In the genomic region with DNA sequence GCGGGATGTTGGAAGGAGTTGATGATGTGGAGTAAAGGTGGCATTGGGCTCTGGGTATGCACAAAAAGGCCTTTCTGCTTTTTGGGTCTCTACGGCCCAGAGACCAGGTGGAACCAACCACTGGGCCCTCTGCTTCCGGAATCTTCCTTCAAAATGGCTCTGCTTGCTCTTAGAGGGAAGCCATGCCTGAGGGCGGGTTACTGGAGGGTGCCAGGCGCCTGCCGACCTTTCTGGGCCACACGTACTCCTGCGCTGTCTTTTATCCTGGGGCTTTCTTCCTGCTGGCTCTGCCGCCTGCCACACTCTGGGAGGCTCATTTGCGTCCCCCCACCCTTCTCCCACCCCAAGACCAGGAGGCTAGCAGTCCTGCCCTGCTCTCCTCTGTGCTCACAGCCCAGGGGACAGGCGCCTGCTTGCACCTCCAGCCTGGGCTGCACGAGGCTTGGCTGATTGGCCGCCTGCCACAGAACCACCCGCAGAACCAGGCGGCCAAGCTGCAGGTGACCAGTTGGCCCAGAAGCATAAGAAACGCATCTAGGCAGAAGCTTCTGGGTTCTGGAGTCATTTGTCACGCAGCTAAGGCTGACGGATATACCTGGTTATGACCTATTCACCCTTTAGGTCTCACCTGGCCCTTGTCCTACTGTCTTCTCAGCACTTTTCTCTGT, we compare ENCODE assay signal across 26 cellular contexts.
DNase-seq lines count a peak whose midpoint lies in the region; ATAC-seq and TF ChIP-seq lines count a peak whose summit lies in the region.
"Had no signal": no experiment of that assay in that cellular context is flagged by ENCODE, and none has a peak within 500 bp of the region (broad histone marks: within the 10 kb centered on the region; RNA-seq: fewer than 3 reads in every experiment).

No MANE protein-coding gene starts in this region.

- H3K4me1 ChIP-seq in right atrium auricular region, result no peaks in the 10 kb centered on the region
- H3K4me1 ChIP-seq: Caco-2, SJCRH30 had no signal

- H3K27me3 ChIP-seq in right atrium auricular region, result no peaks in the 10 kb centered on the region
- H3K27me3 ChIP-seq: SJCRH30 had no signal

- H3K9me3 ChIP-seq in right atrium auricular region, result no peaks in the 10 kb centered on the region
- H3K9me3 ChIP-seq: Caco-2, SJCRH30 had no signal

- H3K9me3 Mint-ChIP-seq in osteocyte (ENCODE audit: unreplicated experiment), result peaks cover 14% of the 10 kb centered on the region
- H3K9me3 Mint-ChIP-seq: CD8-positive, alpha-beta T cell had no signal

- H3K36me3 ChIP-seq in right atrium auricular region, result no peaks in the 10 kb centered on the region
- H3K36me3 ChIP-seq: SJCRH30 had no signal

- TF ChIP-seq CTCF in right atrium auricular region (IDR thresholded peaks at IDR 0.05) (no peak), coronary artery (IDR thresholded peaks at IDR 0.05) (no peak), osteocyte (IDR thresholded peaks at IDR 0.05) (no peak)

- peak; percentile 30 for DNase-seq in right atrium auricular region (ENCODE audit: low spot score)
- DNase-seq in left cardiac atrium, result no peak
- peak; percentile 53 for DNase-seq in coronary artery (ENCODE audit: low spot score)
- DNase-seq in osteocyte (ENCODE audit: extremely low spot score, unreplicated experiment), result peak; percentile 75
- DNase-seq in NCI-H510A (lab: John Stamatoyannopoulos, UW), result no peak
- no peak for DNase-seq in NOMO-1 treated with DMSO at 0.1 percent for 48 hours (lab: John Stamatoyannopoulos, UW; ENCODE audit: unreplicated experiment)
- DNase-seq in NCI-H1048 (lab: John Stamatoyannopoulos, UW), result no peak
- DNase-seq: C1 segment of cervical spinal cord, Caco-2, DMS 273 treated with DMSO at 0.1 percent for 48 hours, DMS79, EL, GDM1, GOT3, HCEC 1CT, NCI-H1092, NCI-H1417 treated with DMSO at 0.1 percent for 48 hours, NCI-H1694 treated with DMSO at 0.1 percent for 48 hours, NCI-H2081, NCI-H226, NCI-H510A treated with DMSO at 0.1 percent for 48 hours, NCI-H774, PC-3, SJCRH30 had no signal

- no peaks in the 10 kb centered on the region for H3K27me3 Mint-ChIP-seq in osteocyte (ENCODE audit: unreplicated experiment)

- H3K4me3 ChIP-seq in right atrium auricular region (no peak overlapping the region), coronary artery (no peak overlapping the region)
- H3K4me3 ChIP-seq: GM12878, SJCRH30 had no signal

- no peak overlapping the region for H3K4me3 Mint-ChIP-seq in osteocyte (ENCODE audit: unreplicated experiment)
- H3K4me3 Mint-ChIP-seq: CD8-positive, alpha-beta T cell had no signal

- H3K27ac Mint-ChIP-seq in osteocyte (ENCODE audit: unreplicated experiment), result no peak overlapping the region
- H3K27ac Mint-ChIP-seq: CD8-positive, alpha-beta T cell had no signal

- H3K27ac ChIP-seq in right atrium auricular region (no peak overlapping the region), coronary artery (no peak overlapping the region)
- H3K27ac ChIP-seq: SJCRH30 had no signal

- H3K4me1 Mint-ChIP-seq in osteocyte (ENCODE audit: unreplicated experiment), result no peaks in the 10 kb centered on the region

- no peak for ATAC-seq in left cardiac atrium
- ATAC-seq: CD8-positive, alpha-beta T cell; GM12878; PC-3 had no signal

- intact Hi-C loops in left cardiac atrium (cut with DNase I), result no loop called here

- no peaks in the 10 kb centered on the region for H3K36me3 Mint-ChIP-seq in osteocyte (ENCODE audit: unreplicated experiment)
- H3K36me3 Mint-ChIP-seq: CD8-positive, alpha-beta T cell had no signal

Comparison
In these comparisons a context has a peak if more than half of its experiments do, and no peak if none do; other contexts are left out.
1. DNase-seq: peak in right atrium auricular region (single experiment), coronary artery (single experiment) and osteocyte (single experiment); none in left cardiac atrium (single experiment), NCI-H510A (single experiment), NOMO-1 treated with DMSO at 0.1 percent for 48 hours (single experiment) and NCI-H1048 (single experiment).